Comparison of ENCODE assay signal across 11 cellular contexts in genomic region chr13:98216135-98216565, GRCh38. TPM values are rescaled to one million over a fixed set of nuclear protein-coding genes. Genes with fewer than 3 reads are reported as not detected.
A peak's percentile ranks its signal among the peaks of the same experiment; 100 is the strongest.
DNase-seq lines count a peak whose midpoint lies in the region; ATAC-seq, FAIRE-seq and TF ChIP-seq lines count a peak whose summit lies in the region.
"Had no signal": no experiment of that assay in that cellular context is flagged by ENCODE, and none has a peak within 500 bp of the region (broad histone marks: within the 10 kb centered on the region; RNA-seq: fewer than 3 reads in every experiment).

No MANE protein-coding gene starts in this region.

- intact Hi-C loops in lower leg skin (cut with DNase I; ENCODE audit: low total_unique reads), result no loop called here

- no peak for TF ChIP-seq CTCF in HFF-Myc (IDR thresholded peaks at IDR 0.05; ENCODE audit: low read depth, low read length, missing control alignments)
- no peak for TF ChIP-seq CTCF in astrocyte (IDR thresholded peaks at IDR 0.05; ENCODE audit: insufficient read depth, low read depth, low read length)
- TF ChIP-seq CTCF in lower leg skin (IDR thresholded peaks at IDR 0.05), result no peak

- no peaks in the 10 kb centered on the region for H3K27me3 Mint-ChIP-seq in astrocyte (ENCODE audit: low read depth, unreplicated experiment)

- FAIRE-seq in astrocyte (lab: Jason Lieb, UNC), result peak; percentile 92

- H2AFZ ChIP-seq in astrocyte (ENCODE audit: low read depth, low read length), result no peak overlapping the region

- peak overlapping the region; percentile 71 for H3K27ac ChIP-seq in astrocyte (ENCODE audit: low read depth, low read length)

- H3K9me3 Mint-ChIP-seq in astrocyte (ENCODE audit: unreplicated experiment), result peaks cover 10% of the 10 kb centered on the region

- no peaks in the 10 kb centered on the region for H3K36me3 ChIP-seq in astrocyte (ENCODE audit: insufficient read depth, low read length)

- peaks cover 30% of the 10 kb centered on the region for H3K4me1 Mint-ChIP-seq in astrocyte (ENCODE audit: low read depth, unreplicated experiment)

- no peaks in the 10 kb centered on the region for H3K27me3 ChIP-seq in astrocyte (ENCODE audit: insufficient read depth, low read length)

- WGBS in lower leg skin, 2 donors, result 40 to 61% methylated on average over 4 of the region's 4 CpGs

- H3K4me3 ChIP-seq in HFF-Myc (replicated peaks; ENCODE audit: low read depth, low read length), result no peak overlapping the region
- no peak overlapping the region for H3K4me3 ChIP-seq in astrocyte (ENCODE audit: insufficient read depth, low read depth, low read length)
- H3K4me3 ChIP-seq in lower leg skin (ENCODE audit: low read depth, poor library complexity, severe bottlenecking), result no peak overlapping the region

- in situ Hi-C loops in ACHN (cut with HindIII; ENCODE audit: low pct_ligation_motif_present, low pct_unique_long_range_greater_than_20kb, low sequenced_read_pairs), result no loop called here

- no peak for TF ChIP-seq POLR2A in lower leg skin (IDR thresholded peaks at IDR 0.05)

- H3K4me2 ChIP-seq in astrocyte (ENCODE audit: low read length), result peak overlapping the region; percentile 33

- H3K27ac Mint-ChIP-seq in astrocyte (ENCODE audit: unreplicated experiment), result peak overlapping the region; percentile 91

- peaks cover 19% of the 10 kb centered on the region for H3K36me3 Mint-ChIP-seq in astrocyte (ENCODE audit: low read depth, unreplicated experiment)

- H3K9me3 ChIP-seq in astrocyte (ENCODE audit: insufficient read depth, low read depth, low read length), result no peaks in the 10 kb centered on the region

- peaks cover 7% of the 10 kb centered on the region for H4K20me1 ChIP-seq in astrocyte (ENCODE audit: insufficient read depth, low read length)

- peaks cover 40% of the 10 kb centered on the region for H3K79me2 ChIP-seq in astrocyte (ENCODE audit: insufficient read depth, low read length)

- DNase-seq in ACHN (peak; percentile 57), HFF-Myc (ENCODE audit: extremely low read depth, low read depth) (peak; percentile 73), astrocyte (ENCODE audit: low read depth) (peak; percentile 87), kidney glomerular epithelial cell (lab: John Stamatoyannopoulos, UW) (peak; percentile 38), lower leg skin (ENCODE audit: low spot score in 2 of 2) (no peak), putamen (ENCODE audit: low spot score) (no peak)
- no peak for DNase-seq in effector CD8-positive, alpha-beta T cell (lab: John Stamatoyannopoulos, UW)
- DNase-seq: central memory CD4-positive, alpha-beta T cell; DND-41 had no signal

- no peak overlapping the region for H3K4me3 Mint-ChIP-seq in astrocyte (ENCODE audit: unreplicated experiment)

- peak overlapping the region; percentile 43 for H3K9ac ChIP-seq in astrocyte (ENCODE audit: low read length)

- H3K4me1 ChIP-seq in astrocyte (ENCODE audit: insufficient read depth, low read length), result peaks cover 39% of the 10 kb centered on the region

- no peak for ATAC-seq in GM21381 (IDR thresholded peaks at IDR 0.05; ENCODE audit: unreplicated experiment)

RNA-seq across cellular contexts. Expression of gene RNF113B, which starts 39.1 kb away (rescaled TPM):
- total RNA-seq in astrocyte (not detected in 2 replicates), lower leg skin (not detected)
- total RNA-seq: mononuclear cell had no signal

Comparison
In these comparisons a context has a peak if more than half of its experiments do, and no peak if none do; other contexts are left out.
1. DNase-seq: peak in ACHN (single experiment), HFF-Myc (single experiment), astrocyte (single experiment) and kidney glomerular epithelial cell (single experiment); none in lower leg skin (0 of 2), effector CD8-positive, alpha-beta T cell (single experiment) and putamen (single experiment).